1 cellular context compared by ENCODE assay signal in genomic region chr19:10991521-10992081, GRCh38.
TF ChIP-seq lines count a peak whose summit lies in the region.

No MANE protein-coding gene starts in this region.

TF ChIP-seq in K562, 482 proteins besides CTCF, POLR2A, EP300 and RAD21:
- TF ChIP-seq ZNF316 (IDR thresholded peaks at IDR 0.05) (0 out of 2 replicates have a peak, but pooled peaks have one; percentile 7), ZFP36 (IDR thresholded peaks at IDR 0.05; ENCODE audit: low read depth, low read length, partially characterized antibody) (peak; percentile 33), THRB (CRISPR knock-in tag; conservative IDR thresholded peaks at IDR 0.05) (no peak)
